Comparison of ENCODE assay signal across 24 cellular contexts in the genomic region with DNA sequence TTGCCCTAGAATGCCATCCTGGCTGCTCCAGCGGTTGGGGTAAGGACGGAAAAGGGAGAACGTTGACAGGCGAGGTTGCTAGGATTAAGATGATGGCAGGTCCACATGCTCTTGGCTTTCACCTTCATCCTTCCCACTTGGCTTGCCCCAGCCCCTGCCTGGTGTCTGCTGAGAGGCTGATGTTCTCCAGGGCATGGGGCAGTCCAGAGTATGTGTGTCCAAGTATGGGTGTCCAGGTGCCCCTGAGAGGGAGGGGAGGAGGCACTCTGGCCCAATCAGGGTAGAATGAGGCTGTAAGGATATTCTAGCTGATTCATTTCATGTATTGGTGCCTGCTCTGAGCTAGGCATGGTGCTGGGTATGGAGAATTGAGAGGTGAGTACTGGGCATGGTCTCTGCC. TPM values are rescaled to one million over a fixed set of nuclear protein-coding genes. Genes with fewer than 3 reads are reported as not detected.
DNase-seq lines count a peak whose midpoint lies in the region; ATAC-seq, FAIRE-seq and TF ChIP-seq lines count a peak whose summit lies in the region.
"Had no signal": no experiment of that assay in that cellular context is flagged by ENCODE, and none has a peak within 500 bp of the region (broad histone marks: within the 10 kb centered on the region; RNA-seq: fewer than 3 reads in every experiment).

No MANE protein-coding gene starts in this region.

- H3K27me3 ChIP-seq in bronchial epithelial cell (ENCODE audit: control insufficient read depth, insufficient read depth, low read length) (peaks cover 13% of the 10 kb centered on the region), mesendoderm (ENCODE audit: insufficient read depth, low read length, poor library complexity) (no peaks in the 10 kb centered on the region), upper lobe of right lung (no peaks in the 10 kb centered on the region)

- no peaks in the 10 kb centered on the region for H3K9me3 ChIP-seq in upper lobe of right lung

- TF ChIP-seq CTCF in bronchial epithelial cell (IDR thresholded peaks at IDR 0.05; ENCODE audit: insufficient read depth, low read length, severe bottlenecking): no peak
- TF ChIP-seq CTCF in upper lobe of right lung (IDR thresholded peaks at IDR 0.05): no peak

- FAIRE-seq in bronchial epithelial cell (lab: Jason Lieb, UNC): peak; percentile 55
- FAIRE-seq: G401.6, RCC 7860 had no signal

- no peak overlapping the region for H4K8ac ChIP-seq in mesendoderm (ENCODE audit: low read depth, low read length)

- no peaks in the 10 kb centered on the region for H3K79me2 ChIP-seq in mesendoderm (ENCODE audit: control insufficient read depth, insufficient read depth, low read length)

- H3K4me1 ChIP-seq in mesendoderm (ENCODE audit: control insufficient read depth, low read depth, low read length): no peaks in the 10 kb centered on the region
- no peaks in the 10 kb centered on the region for H3K4me1 ChIP-seq in upper lobe of right lung

- no peak overlapping the region for H2BK120ac ChIP-seq in mesendoderm (ENCODE audit: low read depth, low read length)

- no peak for ATAC-seq in upper lobe of right lung
- ATAC-seq: CD8-positive, alpha-beta T cell had no signal

- H3K27ac ChIP-seq in mesendoderm (ENCODE audit: low read depth, low read length) (no peak overlapping the region), upper lobe of right lung (no peak overlapping the region)

- peak overlapping the region; percentile 22 for H3K56ac ChIP-seq in mesendoderm (ENCODE audit: low read length)

- intact Hi-C loops in upper lobe of right lung (cut with DNase I): no loop called here

- H2BK15ac ChIP-seq in mesendoderm (replicated peaks; ENCODE audit: low read depth): no peak overlapping the region

- peak; percentile 51 for DNase-seq in activated CD8-positive, alpha-beta memory T cell treated with anti-CD3 and anti-CD28 coated beads for 24 hours
- DNase-seq in activated CD8-positive, alpha-beta memory T cell treated with anti-CD3 and anti-CD28 coated beads, Interleukin-2, amount 50 U/mL, for 4 hours: no peak
- DNase-seq in bronchial epithelial cell (ENCODE audit: low read depth) (no peak), mesendoderm (no peak), upper lobe of right lung (peak; percentile 42), MV-4-11 (lab: John Stamatoyannopoulos, UW) (no peak), NCI-H146 (lab: John Stamatoyannopoulos, UW) (no peak), NCI-H2029 (lab: John Stamatoyannopoulos, UW) (no peak)
- DNase-seq: 8988T; AML-193; C1 segment of cervical spinal cord; CD8-positive, alpha-beta T cell; HCEC 1CT; KG1; NCI-H1105; NCI-H2081 treated with DMSO at 0.1 percent for 48 hours; NCI-H2171 treated with DMSO at 0.1 percent for 48 hours; NCI-H446; NCI-H526; OCI-M1; Right ventricle myocardium superior had no signal

- H3K4me3 ChIP-seq in bronchial epithelial cell (ENCODE audit: low read depth, low read length): no peak overlapping the region
- H3K4me3 ChIP-seq in mesendoderm (ENCODE audit: low read length): no peak overlapping the region
- no peak overlapping the region for H3K4me3 ChIP-seq in upper lobe of right lung

- no peak overlapping the region for H3K18ac ChIP-seq in mesendoderm (ENCODE audit: low read length)

- H3K79me1 ChIP-seq in mesendoderm (ENCODE audit: low read length): no peaks in the 10 kb centered on the region

- H3K23ac ChIP-seq in mesendoderm (ENCODE audit: low read length): no peak overlapping the region

- H3K36me3 ChIP-seq in bronchial epithelial cell (ENCODE audit: control insufficient read depth, insufficient read depth, low read length) (no peaks in the 10 kb centered on the region), mesendoderm (ENCODE audit: control insufficient read depth, insufficient read depth, low read length) (no peaks in the 10 kb centered on the region), upper lobe of right lung (no peaks in the 10 kb centered on the region)

- H3K4me2 ChIP-seq in mesendoderm (ENCODE audit: low read length): no peak overlapping the region

- WGBS in mesendoderm (ENCODE audit: extremely low coverage, insufficient coverage, low lambda C conversion rate): no CpG with 5 or more reads among the region's 4 CpGs

- no peak overlapping the region for H3K4ac ChIP-seq in mesendoderm (ENCODE audit: low read depth, low read length)

- no peak overlapping the region for H3K9ac ChIP-seq in mesendoderm (ENCODE audit: low read length)

- no peak overlapping the region for H2AK5ac ChIP-seq in mesendoderm (ENCODE audit: low read length)

- H2BK5ac ChIP-seq in mesendoderm (ENCODE audit: low read length): no peak overlapping the region

- H4K5ac ChIP-seq in mesendoderm (ENCODE audit: low read length): no peak overlapping the region

RNA-seq across cellular contexts. Expression of a gene that starts 12.6 kb away (rescaled TPM):
- total RNA-seq in bronchial epithelial cell (1.1 and 5.1 TPM in 2 replicates), upper lobe of right lung (0.64 TPM)
- 0.20 TPM for polyA plus RNA-seq in mesendoderm (2013, experiment 1 of 2)
- polyA plus RNA-seq in mesendoderm (2013, experiment 2 of 2): 0.20 TPM

RNA-seq across cellular contexts. Expression of a gene that starts 27.0 kb away (rescaled TPM):
- not detected in 2 replicates for total RNA-seq in bronchial epithelial cell
- polyA plus RNA-seq in mesendoderm (2013, experiment 1 of 2): 0.18 TPM
- 0.21 TPM for polyA plus RNA-seq in mesendoderm (2013, experiment 2 of 2)
- not detected for total RNA-seq in upper lobe of right lung
- total RNA-seq: CD8-positive, alpha-beta T cell; Right ventricle myocardium superior; SK-MEL-5 had no signal

RNA-seq across cellular contexts. Expression of a gene that starts 47.4 kb away (rescaled TPM):
- total RNA-seq in bronchial epithelial cell (not detected in 2 replicates), upper lobe of right lung (not detected)
- 0.07 TPM for polyA plus RNA-seq in mesendoderm (2013, experiment 1 of 2)
- polyA plus RNA-seq in mesendoderm (2013, experiment 2 of 2): 0.08 TPM
- total RNA-seq: CD8-positive, alpha-beta T cell; Right ventricle myocardium superior; SK-MEL-5 had no signal

RNA-seq across cellular contexts. Expression of a gene that starts 53.9 kb away (rescaled TPM):
- total RNA-seq in bronchial epithelial cell: 0.53 and 0.64 TPM in 2 replicates
- 1.8 TPM for polyA plus RNA-seq in mesendoderm (2013, experiment 1 of 2)
- polyA plus RNA-seq in mesendoderm (2013, experiment 2 of 2): 1.8 TPM
- total RNA-seq in upper lobe of right lung: 29.4 TPM
- total RNA-seq: SK-MEL-5 had no signal

Comparison
In these comparisons a context has a peak if more than half of its experiments do, and no peak if none do; other contexts are left out.
1. DNase-seq: peak in activated CD8-positive, alpha-beta memory T cell treated with anti-CD3 and anti-CD28 coated beads for 24 hours (single experiment) and upper lobe of right lung (single experiment); none in activated CD8-positive, alpha-beta memory T cell treated with anti-CD3 and anti-CD28 coated beads, Interleukin-2, amount 50 U/mL, for 4 hours (single experiment), bronchial epithelial cell (single experiment), mesendoderm (single experiment), MV-4-11 (single experiment), NCI-H146 (single experiment) and NCI-H2029 (single experiment).